ENCODE assay signal across 1 cellular context in the genomic region with DNA sequence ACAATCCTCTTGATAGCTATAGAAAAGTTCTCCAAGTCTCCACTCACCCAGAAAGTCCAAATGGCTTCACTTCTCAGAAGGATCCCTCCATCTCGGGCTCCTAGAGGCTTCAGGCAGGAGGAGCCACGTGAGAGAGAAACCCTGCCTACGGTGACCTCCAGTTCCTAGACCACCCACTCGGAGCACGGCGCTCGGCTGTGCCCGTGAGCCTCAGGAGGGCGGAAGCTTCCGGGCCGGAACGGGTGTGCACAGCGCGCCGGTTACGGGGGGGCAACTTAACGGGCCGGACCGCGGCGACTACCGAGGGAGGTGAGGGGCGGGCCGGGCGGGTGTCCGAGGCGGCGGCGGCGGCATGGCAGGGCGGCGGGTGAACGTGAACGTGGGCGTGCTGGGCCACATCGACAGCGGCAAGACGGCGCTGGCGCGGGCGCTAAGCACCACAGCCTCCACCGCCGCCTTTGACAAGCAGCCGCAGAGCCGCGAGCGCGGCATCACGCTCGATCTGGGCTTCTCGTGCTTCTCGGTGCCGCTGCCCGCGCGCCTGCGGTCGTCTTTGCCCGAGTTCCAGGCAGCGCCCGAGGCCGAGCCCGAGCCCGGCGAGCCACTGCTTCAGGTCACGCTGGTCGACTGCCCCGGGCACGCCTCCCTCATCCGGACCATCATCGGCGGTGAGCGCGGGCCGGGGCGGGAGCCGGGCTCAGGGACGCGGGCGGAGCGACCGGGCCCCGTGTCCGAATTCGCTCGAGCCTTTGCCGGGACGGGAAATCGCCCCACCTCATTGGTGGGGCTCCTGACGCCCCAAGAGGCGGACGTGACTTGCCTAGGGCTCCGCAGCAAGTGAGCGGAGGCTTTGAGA.
A peak's percentile ranks its signal among the peaks of the same experiment; 100 is the strongest.
TF ChIP-seq lines count a peak whose summit lies in the region.

A gene with protein sequence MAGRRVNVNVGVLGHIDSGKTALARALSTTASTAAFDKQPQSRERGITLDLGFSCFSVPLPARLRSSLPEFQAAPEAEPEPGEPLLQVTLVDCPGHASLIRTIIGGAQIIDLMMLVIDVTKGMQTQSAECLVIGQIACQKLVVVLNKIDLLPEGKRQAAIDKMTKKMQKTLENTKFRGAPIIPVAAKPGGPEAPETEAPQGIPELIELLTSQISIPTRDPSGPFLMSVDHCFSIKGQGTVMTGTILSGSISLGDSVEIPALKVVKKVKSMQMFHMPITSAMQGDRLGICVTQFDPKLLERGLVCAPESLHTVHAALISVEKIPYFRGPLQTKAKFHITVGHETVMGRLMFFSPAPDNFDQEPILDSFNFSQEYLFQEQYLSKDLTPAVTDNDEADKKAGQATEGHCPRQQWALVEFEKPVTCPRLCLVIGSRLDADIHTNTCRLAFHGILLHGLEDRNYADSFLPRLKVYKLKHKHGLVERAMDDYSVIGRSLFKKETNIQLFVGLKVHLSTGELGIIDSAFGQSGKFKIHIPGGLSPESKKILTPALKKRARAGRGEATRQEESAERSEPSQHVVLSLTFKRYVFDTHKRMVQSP (plus strand): TSS at position 326 of the 856 bp plus-strand sequence. CDS start 27 bp downstream, at position 353.

TF ChIP-seq in HepG2, 621 proteins besides CTCF, POLR2A, EP300 and RAD21 (continued from another document and continues in another):
- TF ChIP-seq, protein P1, sequence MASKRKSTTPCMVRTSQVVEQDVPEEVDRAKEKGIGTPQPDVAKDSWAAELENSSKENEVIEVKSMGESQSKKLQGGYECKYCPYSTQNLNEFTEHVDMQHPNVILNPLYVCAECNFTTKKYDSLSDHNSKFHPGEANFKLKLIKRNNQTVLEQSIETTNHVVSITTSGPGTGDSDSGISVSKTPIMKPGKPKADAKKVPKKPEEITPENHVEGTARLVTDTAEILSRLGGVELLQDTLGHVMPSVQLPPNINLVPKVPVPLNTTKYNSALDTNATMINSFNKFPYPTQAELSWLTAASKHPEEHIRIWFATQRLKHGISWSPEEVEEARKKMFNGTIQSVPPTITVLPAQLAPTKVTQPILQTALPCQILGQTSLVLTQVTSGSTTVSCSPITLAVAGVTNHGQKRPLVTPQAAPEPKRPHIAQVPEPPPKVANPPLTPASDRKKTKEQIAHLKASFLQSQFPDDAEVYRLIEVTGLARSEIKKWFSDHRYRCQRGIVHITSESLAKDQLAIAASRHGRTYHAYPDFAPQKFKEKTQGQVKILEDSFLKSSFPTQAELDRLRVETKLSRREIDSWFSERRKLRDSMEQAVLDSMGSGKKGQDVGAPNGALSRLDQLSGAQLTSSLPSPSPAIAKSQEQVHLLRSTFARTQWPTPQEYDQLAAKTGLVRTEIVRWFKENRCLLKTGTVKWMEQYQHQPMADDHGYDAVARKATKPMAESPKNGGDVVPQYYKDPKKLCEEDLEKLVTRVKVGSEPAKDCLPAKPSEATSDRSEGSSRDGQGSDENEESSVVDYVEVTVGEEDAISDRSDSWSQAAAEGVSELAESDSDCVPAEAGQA (IDR thresholded peaks at IDR 0.05; ENCODE audit: low read depth) = 0 out of 2 replicates have a peak, but pooled peaks have one; percentile 22
- TF ChIP-seq, protein P1 (CRISPR knock-in tag; IDR thresholded peaks at IDR 0.05; ENCODE audit: borderline replicate concordance) = no peak
- no peak for TF ChIP-seq ZNF530 (CRISPR knock-in tag; IDR thresholded peaks at IDR 0.05; ENCODE audit: low read depth)
- peak; percentile 48; the same call in 1 of the 2 replicates for TF ChIP-seq KDM6A (CRISPR knock-in tag; IDR thresholded peaks at IDR 0.05; ENCODE audit: low read depth)
- TF ChIP-seq, protein P2, sequence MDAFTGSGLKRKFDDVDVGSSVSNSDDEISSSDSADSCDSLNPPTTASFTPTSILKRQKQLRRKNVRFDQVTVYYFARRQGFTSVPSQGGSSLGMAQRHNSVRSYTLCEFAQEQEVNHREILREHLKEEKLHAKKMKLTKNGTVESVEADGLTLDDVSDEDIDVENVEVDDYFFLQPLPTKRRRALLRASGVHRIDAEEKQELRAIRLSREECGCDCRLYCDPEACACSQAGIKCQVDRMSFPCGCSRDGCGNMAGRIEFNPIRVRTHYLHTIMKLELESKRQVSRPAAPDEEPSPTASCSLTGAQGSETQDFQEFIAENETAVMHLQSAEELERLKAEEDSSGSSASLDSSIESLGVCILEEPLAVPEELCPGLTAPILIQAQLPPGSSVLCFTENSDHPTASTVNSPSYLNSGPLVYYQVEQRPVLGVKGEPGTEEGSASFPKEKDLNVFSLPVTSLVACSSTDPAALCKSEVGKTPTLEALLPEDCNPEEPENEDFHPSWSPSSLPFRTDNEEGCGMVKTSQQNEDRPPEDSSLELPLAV (CRISPR knock-in tag; conservative IDR thresholded peaks at IDR 0.05; ENCODE audit: low read depth) = no peak
- no peak for TF ChIP-seq ZNF282 (IDR thresholded peaks at IDR 0.05; ENCODE audit: partially characterized antibody)
- peak; percentile 48; the same call in 1 of the 2 replicates for TF ChIP-seq ZNF766 (CRISPR knock-in tag; IDR thresholded peaks at IDR 0.05; ENCODE audit: borderline replicate concordance)
- peak; percentile 40; the same call in 1 of the 2 replicates for TF ChIP-seq ZNF777 (CRISPR knock-in tag; IDR thresholded peaks at IDR 0.05)
- TF ChIP-seq ZNF746 (CRISPR knock-in tag; IDR thresholded peaks at IDR 0.05) = peak; percentile 89
- peak; percentile 98 for TF ChIP-seq KDM2A (CRISPR knock-in tag; IDR thresholded peaks at IDR 0.05; ENCODE audit: borderline replicate concordance, low read depth)
- TF ChIP-seq STAT5B (CRISPR knock-in tag; IDR thresholded peaks at IDR 0.05) = peak; percentile 88
- TF ChIP-seq, protein P3, sequence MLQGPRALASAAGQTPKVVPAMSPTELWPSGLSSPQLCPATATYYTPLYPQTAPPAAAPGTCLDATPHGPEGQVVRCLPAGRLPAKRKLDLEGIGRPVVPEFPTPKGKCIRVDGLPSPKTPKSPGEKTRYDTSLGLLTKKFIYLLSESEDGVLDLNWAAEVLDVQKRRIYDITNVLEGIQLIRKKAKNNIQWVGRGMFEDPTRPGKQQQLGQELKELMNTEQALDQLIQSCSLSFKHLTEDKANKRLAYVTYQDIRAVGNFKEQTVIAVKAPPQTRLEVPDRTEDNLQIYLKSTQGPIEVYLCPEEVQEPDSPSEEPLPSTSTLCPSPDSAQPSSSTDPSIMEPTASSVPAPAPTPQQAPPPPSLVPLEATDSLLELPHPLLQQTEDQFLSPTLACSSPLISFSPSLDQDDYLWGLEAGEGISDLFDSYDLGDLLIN (CRISPR knock-in tag; IDR thresholded peaks at IDR 0.05; ENCODE audit: borderline replicate concordance) = 0 out of 2 replicates have a peak, but pooled peaks have one; percentile 80
- TF ChIP-seq, protein P4, sequence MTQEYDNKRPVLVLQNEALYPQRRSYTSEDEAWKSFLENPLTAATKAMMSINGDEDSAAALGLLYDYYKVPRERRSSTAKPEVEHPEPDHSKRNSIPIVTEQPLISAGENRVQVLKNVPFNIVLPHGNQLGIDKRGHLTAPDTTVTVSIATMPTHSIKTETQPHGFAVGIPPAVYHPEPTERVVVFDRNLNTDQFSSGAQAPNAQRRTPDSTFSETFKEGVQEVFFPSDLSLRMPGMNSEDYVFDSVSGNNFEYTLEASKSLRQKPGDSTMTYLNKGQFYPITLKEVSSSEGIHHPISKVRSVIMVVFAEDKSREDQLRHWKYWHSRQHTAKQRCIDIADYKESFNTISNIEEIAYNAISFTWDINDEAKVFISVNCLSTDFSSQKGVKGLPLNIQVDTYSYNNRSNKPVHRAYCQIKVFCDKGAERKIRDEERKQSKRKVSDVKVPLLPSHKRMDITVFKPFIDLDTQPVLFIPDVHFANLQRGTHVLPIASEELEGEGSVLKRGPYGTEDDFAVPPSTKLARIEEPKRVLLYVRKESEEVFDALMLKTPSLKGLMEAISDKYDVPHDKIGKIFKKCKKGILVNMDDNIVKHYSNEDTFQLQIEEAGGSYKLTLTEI (CRISPR knock-in tag; conservative IDR thresholded peaks at IDR 0.05) = no peak
- no peak for TF ChIP-seq EHMT2 (IDR thresholded peaks at IDR 0.05; ENCODE audit: borderline replicate concordance, low read depth, low read length)
- TF ChIP-seq, protein P5, sequence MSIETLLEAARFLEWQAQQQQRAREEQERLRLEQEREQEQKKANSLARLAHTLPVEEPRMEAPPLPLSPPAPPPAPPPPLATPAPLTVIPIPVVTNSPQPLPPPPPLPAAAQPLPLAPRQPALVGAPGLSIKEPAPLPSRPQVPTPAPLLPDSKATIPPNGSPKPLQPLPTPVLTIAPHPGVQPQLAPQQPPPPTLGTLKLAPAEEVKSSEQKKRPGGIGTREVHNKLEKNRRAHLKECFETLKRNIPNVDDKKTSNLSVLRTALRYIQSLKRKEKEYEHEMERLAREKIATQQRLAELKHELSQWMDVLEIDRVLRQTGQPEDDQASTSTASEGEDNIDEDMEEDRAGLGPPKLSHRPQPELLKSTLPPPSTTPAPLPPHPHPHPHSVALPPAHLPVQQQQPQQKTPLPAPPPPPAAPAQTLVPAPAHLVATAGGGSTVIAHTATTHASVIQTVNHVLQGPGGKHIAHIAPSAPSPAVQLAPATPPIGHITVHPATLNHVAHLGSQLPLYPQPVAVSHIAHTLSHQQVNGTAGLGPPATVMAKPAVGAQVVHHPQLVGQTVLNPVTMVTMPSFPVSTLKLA (IDR thresholded peaks at IDR 0.05) = no peak
- 0 out of 2 replicates have a peak, but pooled peaks have one; percentile 32 for TF ChIP-seq TP53 (CRISPR knock-in tag; conservative IDR thresholded peaks at IDR 0.05)
- TF ChIP-seq SNRNP70 (IDR thresholded peaks at IDR 0.05; ENCODE audit: low read depth, low read length) = no peak
- TF ChIP-seq ZNF121 (CRISPR knock-in tag; IDR thresholded peaks at IDR 0.05) = peak; percentile 56; the same call in 1 of the 2 replicates
- TF ChIP-seq, protein P6, sequence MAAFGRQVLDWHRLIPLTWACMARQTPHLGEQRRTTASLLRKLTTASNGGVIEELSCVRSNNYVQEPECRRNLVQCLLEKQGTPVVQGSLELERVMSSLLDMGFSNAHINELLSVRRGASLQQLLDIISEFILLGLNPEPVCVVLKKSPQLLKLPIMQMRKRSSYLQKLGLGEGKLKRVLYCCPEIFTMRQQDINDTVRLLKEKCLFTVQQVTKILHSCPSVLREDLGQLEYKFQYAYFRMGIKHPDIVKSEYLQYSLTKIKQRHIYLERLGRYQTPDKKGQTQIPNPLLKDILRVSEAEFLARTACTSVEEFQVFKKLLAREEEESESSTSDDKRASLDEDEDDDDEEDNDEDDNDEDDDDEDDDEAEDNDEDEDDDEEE (CRISPR knock-in tag; IDR thresholded peaks at IDR 0.05) = no peak
- TF ChIP-seq, protein P7, sequence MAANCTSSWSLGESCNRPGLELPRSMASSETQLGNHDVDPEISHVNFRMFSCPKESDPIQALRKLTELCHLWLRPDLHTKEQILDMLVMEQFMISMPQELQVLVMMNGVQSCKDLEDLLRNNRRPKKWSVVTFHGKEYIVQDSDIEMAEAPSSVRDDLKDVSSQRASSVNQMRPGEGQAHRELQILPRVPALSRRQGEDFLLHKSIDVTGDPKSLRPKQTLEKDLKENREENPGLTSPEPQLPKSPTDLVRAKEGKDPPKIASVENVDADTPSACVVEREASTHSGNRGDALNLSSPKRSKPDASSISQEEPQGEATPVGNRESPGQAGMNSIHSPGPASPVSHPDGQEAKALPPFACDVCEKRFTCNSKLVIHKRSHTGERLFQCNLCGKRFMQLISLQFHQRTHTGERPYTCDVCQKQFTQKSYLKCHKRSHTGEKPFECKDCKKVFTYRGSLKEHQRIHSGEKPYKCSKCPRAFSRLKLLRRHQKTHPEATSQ (CRISPR knock-in tag; IDR thresholded peaks at IDR 0.05; ENCODE audit: borderline replicate concordance) = peak; percentile 42; the same call in 1 of the 2 replicates
- TF ChIP-seq, protein P8, sequence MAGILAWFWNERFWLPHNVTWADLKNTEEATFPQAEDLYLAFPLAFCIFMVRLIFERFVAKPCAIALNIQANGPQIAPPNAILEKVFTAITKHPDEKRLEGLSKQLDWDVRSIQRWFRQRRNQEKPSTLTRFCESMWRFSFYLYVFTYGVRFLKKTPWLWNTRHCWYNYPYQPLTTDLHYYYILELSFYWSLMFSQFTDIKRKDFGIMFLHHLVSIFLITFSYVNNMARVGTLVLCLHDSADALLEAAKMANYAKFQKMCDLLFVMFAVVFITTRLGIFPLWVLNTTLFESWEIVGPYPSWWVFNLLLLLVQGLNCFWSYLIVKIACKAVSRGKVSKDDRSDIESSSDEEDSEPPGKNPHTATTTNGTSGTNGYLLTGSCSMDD (CRISPR knock-in tag; IDR thresholded peaks at IDR 0.05) = no peak
- TF ChIP-seq NR3C1 (CRISPR knock-in tag; IDR thresholded peaks at IDR 0.05) = no peak
- TF ChIP-seq, protein P9, sequence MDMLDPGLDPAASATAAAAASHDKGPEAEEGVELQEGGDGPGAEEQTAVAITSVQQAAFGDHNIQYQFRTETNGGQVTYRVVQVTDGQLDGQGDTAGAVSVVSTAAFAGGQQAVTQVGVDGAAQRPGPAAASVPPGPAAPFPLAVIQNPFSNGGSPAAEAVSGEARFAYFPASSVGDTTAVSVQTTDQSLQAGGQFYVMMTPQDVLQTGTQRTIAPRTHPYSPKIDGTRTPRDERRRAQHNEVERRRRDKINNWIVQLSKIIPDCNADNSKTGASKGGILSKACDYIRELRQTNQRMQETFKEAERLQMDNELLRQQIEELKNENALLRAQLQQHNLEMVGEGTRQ (IDR thresholded peaks at IDR 0.05; ENCODE audit: low read depth, low read length) = no peak
- TF ChIP-seq, protein P9 (CRISPR knock-in tag; IDR thresholded peaks at IDR 0.05; ENCODE audit: borderline replicate concordance) = no peak
- peak; percentile 71 for TF ChIP-seq RXRA (CRISPR knock-in tag; IDR thresholded peaks at IDR 0.05)
- TF ChIP-seq CBX5 (CRISPR knock-in tag; IDR thresholded peaks at IDR 0.05; ENCODE audit: borderline replicate concordance) = peak; percentile 93; the same call in 1 of the 2 replicates
- TF ChIP-seq NR1H2 (CRISPR knock-in tag; IDR thresholded peaks at IDR 0.05; ENCODE audit: borderline replicate concordance, low read depth) = no peak
- peak; percentile 82; the same call in 1 of the 2 replicates for TF ChIP-seq SMAD3 (CRISPR knock-in tag; IDR thresholded peaks at IDR 0.05)
